In genomic region chr1:108568589-108568988, GRCh38 we compare ENCODE assay signal across 18 cellular contexts. TPM values are rescaled to one million over a fixed set of nuclear protein-coding genes. Genes with fewer than 3 reads are reported as not detected.
DNase-seq lines count a peak whose midpoint lies in the region; ATAC-seq and TF ChIP-seq lines count a peak whose summit lies in the region.
"Had no signal": no experiment of that assay in that cellular context is flagged by ENCODE, and none has a peak within 500 bp of the region (broad histone marks: within the 10 kb centered on the region; RNA-seq: fewer than 3 reads in every experiment).

No MANE protein-coding gene starts in this region.

- peaks cover 0 to 13% (median 0%) of the 10 kb centered on the region in 9 donors for H3K4me1 ChIP-seq in heart right ventricle
- peaks cover 4 to 5% of the 10 kb centered on the region in 2 experiments for H3K4me1 ChIP-seq in trophoblast cell (ENCODE audit: control insufficient read depth in 1 of 2, insufficient read depth in 2 of 2, low read length in 2 of 2)

- H3K36me3 Mint-ChIP-seq in natural killer cell treated with Interleukin-12 subunit alpha and Interleukin-12 subunit beta and Interleukin-15 and Interleukin-18, amount 100 ng/mL, for 72 hours: no peaks in the 10 kb centered on the region
- H3K36me3 Mint-ChIP-seq in natural killer cell: no peaks in the 10 kb centered on the region

- no peak overlapping the region for H3K4me3 ChIP-seq in heart right ventricle
- no peak overlapping the region for H3K4me3 ChIP-seq in trophoblast cell (ENCODE audit: low read depth, low read length)
- H3K4me3 ChIP-seq: GM23248 had no signal

- WGBS in heart right ventricle, 2 donors: 62 to 76% methylated on average over 2 of the region's 2 CpGs
- WGBS in trophoblast cell (ENCODE audit: extremely low coverage, insufficient coverage, insufficient read length): no CpG with 5 or more reads among the region's 2 CpGs

- H2AFZ ChIP-seq in trophoblast cell (ENCODE audit: insufficient read depth, low read length, poor library complexity): no peak overlapping the region
- H2AFZ ChIP-seq: GM23248 had no signal

- H3K27me3 ChIP-seq in heart right ventricle (no peaks in the 10 kb centered on the region), trophoblast cell (ENCODE audit: insufficient read depth, low read length) (no peaks in the 10 kb centered on the region)

- intact Hi-C loops in heart right ventricle (cut with DNase I) (loop anchor here in 1 of 10 donors (10.0 kb wide), 1 partner anchor 54 kb away; no protein-coding TSS in a partner anchor), Right ventricle myocardium superior (cut with DNase I) (no loop called here), natural killer cell (cut with micrococcal nuclease) (no loop called here), posterior vena cava (cut with DNase I) (no loop called here)

- no peak overlapping the region for H3K4me2 ChIP-seq in trophoblast cell (ENCODE audit: low read length)

- H3K36me3 ChIP-seq in heart right ventricle: no peaks in the 10 kb centered on the region
- no peaks in the 10 kb centered on the region for H3K36me3 ChIP-seq in trophoblast cell (ENCODE audit: control insufficient read depth in 1 of 2, insufficient read depth in 2 of 2, low read length in 2 of 2)

- TF ChIP-seq CTCF in heart right ventricle (IDR thresholded peaks at IDR 0.05) (no peak), natural killer cell (IDR thresholded peaks at IDR 0.05) (no peak)

- DNase-seq in heart right ventricle (no peak), Right ventricle myocardium superior (no peak), natural killer cell (no peak), dermis blood vessel endothelial cell (peak; percentile 15), trophoblast cell (no peak), posterior vena cava (ENCODE audit: low spot score) (no peak)
- DNase-seq in natural killer cell treated with Interleukin-12 subunit alpha and Interleukin-12 subunit beta and Interleukin-15 and Interleukin-18, amount 100 ng/mL, for 72 hours (ENCODE audit: low spot score): no peak
- DNase-seq: C1 segment of cervical spinal cord; Calu3; CD4-positive, alpha-beta memory T cell; COR-L47; DMS53; DMS79 treated with DMSO at 0.1 percent for 48 hours; GF-D8; H7; HCEC 1CT had no signal

- no peaks in the 10 kb centered on the region for H3K79me2 ChIP-seq in trophoblast cell (ENCODE audit: control insufficient read depth, insufficient read depth, low read length, poor library complexity)

- H3K9me3 ChIP-seq in heart right ventricle (no peaks in the 10 kb centered on the region), trophoblast cell (ENCODE audit: insufficient read depth, low read depth, low read length) (no peaks in the 10 kb centered on the region)

- peak in 6 of 8 donors; percentile 20 to 81 (median 71) for ATAC-seq in heart right ventricle
- ATAC-seq in Right ventricle myocardium superior (ENCODE audit: poor library complexity): no peak
- ATAC-seq in natural killer cell treated with Interleukin-12 subunit alpha and Interleukin-12 subunit beta and Interleukin-15 and Interleukin-18, amount 100 ng/mL, for 72 hours: no peak
- ATAC-seq in natural killer cell: no peak
- ATAC-seq in GM21619 (IDR thresholded peaks at IDR 0.05; ENCODE audit: unreplicated experiment): no peak

- H3K14ac ChIP-seq in trophoblast cell (ENCODE audit: low read length): no peak overlapping the region

- H3K27ac ChIP-seq in heart right ventricle (no peak overlapping the region), trophoblast cell (ENCODE audit: low read depth, low read length) (no peak overlapping the region)
- H3K27ac ChIP-seq: GM23248 had no signal

- H3K4ac ChIP-seq in trophoblast cell (ENCODE audit: low read depth, low read length): peak overlapping the region; percentile 77

- H3K27me3 Mint-ChIP-seq in natural killer cell treated with Interleukin-12 subunit alpha and Interleukin-12 subunit beta and Interleukin-15 and Interleukin-18, amount 100 ng/mL, for 72 hours: no peaks in the 10 kb centered on the region
- no peaks in the 10 kb centered on the region for H3K27me3 Mint-ChIP-seq in natural killer cell (ENCODE audit: low read depth in 2 of 2)
- H3K27me3 Mint-ChIP-seq: CD4-positive, alpha-beta memory T cell had no signal

- H2BK5ac ChIP-seq in trophoblast cell (ENCODE audit: low read depth, low read length, poor library complexity): no peak overlapping the region

- no peak overlapping the region for H3K18ac ChIP-seq in trophoblast cell (ENCODE audit: low read length)

- H3K9ac ChIP-seq in trophoblast cell (ENCODE audit: low read length): no peak overlapping the region
- H3K9ac ChIP-seq: GM23248 had no signal

- H2AK5ac ChIP-seq in trophoblast cell (ENCODE audit: low read length): no peak overlapping the region

- H2BK120ac ChIP-seq in trophoblast cell (ENCODE audit: insufficient read depth, low read length, poor library complexity): no peak overlapping the region

- no peaks in the 10 kb centered on the region for H3K79me1 ChIP-seq in trophoblast cell (ENCODE audit: low read length)

- H4K12ac ChIP-seq in trophoblast cell (ENCODE audit: low read depth, low read length): no peak overlapping the region

- H3K23ac ChIP-seq in trophoblast cell (ENCODE audit: low read length): no peak overlapping the region

- no peak overlapping the region for H4K91ac ChIP-seq in trophoblast cell (ENCODE audit: low read depth, low read length)

- H2BK12ac ChIP-seq in trophoblast cell (ENCODE audit: low read length): no peak overlapping the region

- peaks cover 9 to 14% of the 10 kb centered on the region in 2 donors for H3K4me1 Mint-ChIP-seq in natural killer cell treated with Interleukin-12 subunit alpha and Interleukin-12 subunit beta and Interleukin-15 and Interleukin-18, amount 100 ng/mL, for 72 hours (ENCODE audit: low read depth in 2 of 2)
- H3K4me1 Mint-ChIP-seq in natural killer cell: peaks cover 9% of the 10 kb centered on the region in 2 donors

- no peak overlapping the region for H3K4me3 Mint-ChIP-seq in natural killer cell treated with Interleukin-12 subunit alpha and Interleukin-12 subunit beta and Interleukin-15 and Interleukin-18, amount 100 ng/mL, for 72 hours
- no peak overlapping the region for H3K4me3 Mint-ChIP-seq in natural killer cell
- H3K4me3 Mint-ChIP-seq: CD4-positive, alpha-beta memory T cell had no signal

- no peaks in the 10 kb centered on the region for H3K9me3 Mint-ChIP-seq in natural killer cell treated with Interleukin-12 subunit alpha and Interleukin-12 subunit beta and Interleukin-15 and Interleukin-18, amount 100 ng/mL, for 72 hours
- no peaks in the 10 kb centered on the region for H3K9me3 Mint-ChIP-seq in natural killer cell

- H3K27ac Mint-ChIP-seq in natural killer cell treated with Interleukin-12 subunit alpha and Interleukin-12 subunit beta and Interleukin-15 and Interleukin-18, amount 100 ng/mL, for 72 hours: peak overlapping the region; percentile 29 to 32
- no peak overlapping the region for H3K27ac Mint-ChIP-seq in natural killer cell

- H4K8ac ChIP-seq in trophoblast cell (ENCODE audit: low read depth, low read length): no peak overlapping the region

RNA-seq across cellular contexts. Expression of gene EEIG2, which starts 8.7 kb away (rescaled TPM):
- total RNA-seq in heart right ventricle (1 to 10 TPM; 3.5 to 10.0 (median 6.1) TPM), Right ventricle myocardium superior (5.1 TPM), natural killer cell (10 to 100 TPM; 18.2 to 23.9 (median 20.3) TPM), dermis blood vessel endothelial cell (1.5 and 3.0 TPM in 2 replicates), posterior vena cava (10 to 100 TPM; 26.8 to 29.1 TPM)
- polyA plus RNA-seq in heart right ventricle: 1 to 10 TPM; 1.5 to 1.6 TPM
- 10 to 100 TPM; 18.4 to 20.7 TPM for total RNA-seq in natural killer cell treated with Interleukin-12 subunit alpha and Interleukin-12 subunit beta and Interleukin-15 and Interleukin-18, amount 100 ng/mL, for 72 hours
- 6.6 and 6.9 TPM in 2 replicates for polyA plus RNA-seq in trophoblast cell (2013)

Comparison
In these comparisons a context has a peak if more than half of its experiments do, and no peak if none do; other contexts are left out.
1. ATAC-seq: peak in heart right ventricle (6 of 8); none in Right ventricle myocardium superior (single experiment), natural killer cell treated with Interleukin-12 subunit alpha and Interleukin-12 subunit beta and Interleukin-15 and Interleukin-18, amount 100 ng/mL, for 72 hours (0 of 2), natural killer cell (0 of 3) and GM21619 (single experiment).
2. H3K27ac Mint-ChIP-seq: peak in natural killer cell treated with Interleukin-12 subunit alpha and Interleukin-12 subunit beta and Interleukin-15 and Interleukin-18, amount 100 ng/mL, for 72 hours (2 of 2); none in natural killer cell (0 of 2).